In the genomic region with DNA sequence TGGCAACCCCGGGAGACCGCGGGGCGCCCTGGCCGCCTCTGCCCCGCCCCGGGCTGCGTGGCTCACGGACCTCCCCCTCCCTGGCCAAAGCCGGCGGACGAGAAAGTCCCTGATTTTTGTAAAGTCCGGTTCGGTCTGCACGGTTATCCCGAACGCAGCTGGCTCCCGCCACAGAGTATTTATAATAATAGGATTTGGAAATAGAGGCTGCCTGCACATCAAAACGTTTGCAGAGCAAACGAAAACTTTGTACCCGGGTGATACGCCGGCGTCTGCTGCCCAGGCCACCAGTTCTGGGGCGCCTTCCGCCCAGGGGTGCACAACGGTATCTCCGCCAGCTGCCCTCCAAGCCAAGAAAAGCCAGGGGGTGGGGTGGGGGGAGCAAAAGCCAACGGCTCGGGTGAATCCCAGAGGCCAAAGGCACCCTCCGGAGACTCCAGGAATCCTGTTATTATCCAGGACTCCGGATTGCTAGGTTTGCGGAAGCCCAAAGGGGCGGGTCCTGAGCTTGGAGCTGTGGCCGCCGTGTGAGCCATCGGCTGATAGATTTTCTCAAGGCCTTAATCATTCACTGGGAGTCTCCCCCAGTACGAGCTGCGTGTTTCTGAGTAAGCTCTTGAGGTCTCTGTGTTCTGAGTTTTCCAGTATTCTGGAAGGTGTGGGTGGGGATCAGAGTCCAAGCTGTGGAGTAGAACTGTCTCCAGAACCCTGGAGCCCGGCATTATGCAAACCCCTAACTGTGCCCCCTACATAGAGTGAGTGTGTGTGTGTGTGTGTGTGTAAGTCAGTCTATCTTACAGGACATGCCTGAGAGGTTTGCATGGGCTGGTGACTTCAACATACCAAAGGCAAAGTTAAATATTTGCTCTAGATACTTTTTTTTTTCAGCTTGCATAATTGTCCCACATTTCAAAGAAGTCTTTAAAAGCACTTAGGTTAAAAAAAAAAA, we compare ENCODE assay signal across 8 cellular contexts. TPM values are rescaled to one million over a fixed set of nuclear protein-coding genes. Genes with fewer than 3 reads are reported as not detected.
DNase-seq lines count a peak whose midpoint lies in the region; ATAC-seq, FAIRE-seq and TF ChIP-seq lines count a peak whose summit lies in the region.

No MANE protein-coding gene starts in this region.

- H3K36me3 ChIP-seq in kidney (ENCODE audit: control insufficient read depth in 1 of 2, insufficient read depth in 2 of 2, low read length in 2 of 2), result no peaks in the 10 kb centered on the region

- H3K4me1 ChIP-seq in kidney (ENCODE audit: control insufficient read depth in 1 of 2, insufficient read depth in 1 of 2, low read depth in 1 of 2, low read length in 2 of 2), result peaks cover 20% of the 10 kb centered on the region in 2 donors

- no peak for DNase-seq in HFF-Myc (ENCODE audit: extremely low read depth, low read depth)
- peak; percentile 82 for DNase-seq in amniotic epithelial cell (ENCODE audit: low read depth)
- DNase-seq in kidney, result no peak
- DNase-seq in stromal cell of bone marrow (ENCODE audit: low read depth), result peak; percentile 51
- DNase-seq in COLO829 (ENCODE audit: low spot score), result no peak

- ATAC-seq in GM21447 (IDR thresholded peaks at IDR 0.05; ENCODE audit: unreplicated experiment), result no peak
- ATAC-seq in GM18868 (IDR thresholded peaks at IDR 0.05; ENCODE audit: unreplicated experiment), result no peak
- no peak for ATAC-seq in HG02970 (IDR thresholded peaks at IDR 0.05; ENCODE audit: low FRiP score, unreplicated experiment)

- H3K27ac ChIP-seq in kidney (ENCODE audit: low read depth in 2 of 2, low read length in 2 of 2), result peak overlapping the region; percentile 61 to 77

- H3K4me3 ChIP-seq in HFF-Myc (replicated peaks; ENCODE audit: low read depth, low read length) (peak overlapping the region; percentile 13; the same call in 1 of the 2 replicates), kidney (ENCODE audit: low read length in 2 of 2) (peak overlapping the region; percentile 38 to 51)

- TF ChIP-seq CTCF in HFF-Myc (IDR thresholded peaks at IDR 0.05; ENCODE audit: low read depth, low read length, missing control alignments), result no peak
- no peak for TF ChIP-seq CTCF in kidney (IDR thresholded peaks at IDR 0.05; ENCODE audit: borderline replicate concordance, extremely low read depth, insufficient read depth)

- intact Hi-C loops in kidney (cut with DNase I), result no loop called here

- no peak overlapping the region for H3K9ac ChIP-seq in kidney (ENCODE audit: low read length in 2 of 2)

- no peaks in the 10 kb centered on the region for H3K9me3 ChIP-seq in kidney (ENCODE audit: control insufficient read depth in 1 of 2, low read length in 2 of 2)

- no peak for FAIRE-seq in kidney (lab: Jason Lieb, UNC)

RNA-seq across cellular contexts. Expression of a gene that starts 0.7 kb away (rescaled TPM):
- 57.8 TPM for total RNA-seq in kidney
- polyA plus RNA-seq in kidney (ENCODE audit: insufficient read depth, low read depth, low replicate concordance), result 4.0 TPM

Comparison
In these comparisons a context has a peak if more than half of its experiments do, and no peak if none do; other contexts are left out.
1. DNase-seq: peak in amniotic epithelial cell (single experiment) and stromal cell of bone marrow (single experiment); none in HFF-Myc (single experiment), kidney (single experiment) and COLO829 (single experiment).